Comparison of ENCODE assay signal across 1 cellular context in genomic region chr18:11937874-11938478, GRCh38.
TF ChIP-seq lines count a peak whose summit lies in the region.

No MANE protein-coding gene starts in this region.

TF ChIP-seq in K562, 482 proteins besides CTCF, POLR2A, EP300 and RAD21 (continued from another document):
- TF ChIP-seq MLLT1 (IDR thresholded peaks at IDR 0.05) (no peak), TFAM (CRISPR knock-in tag; conservative IDR thresholded peaks at IDR 0.05) (no peak), JUND (IDR thresholded peaks at IDR 0.05; ENCODE audit: borderline replicate concordance, low read depth, low read length) (peak; percentile 22; the same call in 1 of the 2 replicates), JUND (tag; IDR thresholded peaks at IDR 0.05; ENCODE audit: borderline replicate concordance, low read depth, low read length) (no peak), SMC3 (conservative IDR thresholded peaks at IDR 0.05; ENCODE audit: insufficient read depth, low read depth, low read length) (peak; percentile 92), ZNF282 (CRISPR knock-in tag; IDR thresholded peaks at IDR 0.05) (no peak), ELF4 (CRISPR knock-in tag; IDR thresholded peaks at IDR 0.05) (no peak), CHD4 (IDR thresholded peaks at IDR 0.05; ENCODE audit: insufficient read depth, insufficient replicate concordance, low read depth, low read length, poor library complexity, severe bottlenecking) (no peak), ATF7 (IDR thresholded peaks at IDR 0.05) (0 out of 2 replicates have a peak, but pooled peaks have one; percentile 14), ATF6 (CRISPR knock-in tag; IDR thresholded peaks at IDR 0.05) (no peak), POLR3A (IDR thresholded peaks at IDR 0.05; ENCODE audit: borderline replicate concordance, extremely low read depth, insufficient read depth, insufficient read length) (no peak), ARID3A (IDR thresholded peaks at IDR 0.05; ENCODE audit: borderline replicate concordance, low read depth, low read length) (peak; percentile 91), CC2D1A (IDR thresholded peaks at IDR 0.05) (0 out of 2 replicates have a peak, but pooled peaks have one; percentile 38), ARID2 (IDR thresholded peaks at IDR 0.05) (peak; percentile 85), C11orf30 (IDR thresholded peaks at IDR 0.05; ENCODE audit: low read depth) (no peak), ZNF174 (CRISPR knock-in tag; IDR thresholded peaks at IDR 0.05) (no peak), ZNF592 (IDR thresholded peaks at IDR 0.05) (no peak), ZNF398 (CRISPR knock-in tag; IDR thresholded peaks at IDR 0.05) (no peak), TRIM28 (IDR thresholded peaks at IDR 0.05) (no peak)
TF ChIP-seq in K562: peak in this region for 9.
